In genomic region chr17:81832608-81833159, GRCh38 we compare ENCODE assay signal across 8 cellular contexts. TPM values are rescaled to one million over a fixed set of nuclear protein-coding genes. Genes with fewer than 3 reads are reported as not detected.
DNase-seq lines count a peak whose midpoint lies in the region; ATAC-seq, FAIRE-seq and TF ChIP-seq lines count a peak whose summit lies in the region.

No MANE protein-coding gene starts in this region.

- in situ Hi-C loops in Panc1 (cut with HindIII; ENCODE audit: low pct_unique_long_range_greater_than_20kb, low sequenced_read_pairs): no loop called here
- in situ Hi-C loops in K562 (cut with MboI): no loop called here

- no peaks in the 10 kb centered on the region for H4K20me1 ChIP-seq in K562 (replicated peaks; ENCODE audit: control insufficient read depth, insufficient read depth, low read length)

- CTCF ChIA-PET in Panc1 (lab: Charles Lee): no interaction called here
- CTCF ChIA-PET in K562 (lab: Yijun Ruan, JAX; ENCODE audit: low intra/inter-chr PET ratio): no interaction called here

- H3K9me1 ChIP-seq in K562 (ENCODE audit: control insufficient read depth, insufficient read depth, low read length): no peaks in the 10 kb centered on the region

- POLR2A ChIA-PET in Panc1 (lab: Charles Lee): interaction anchor here (0.9 kb wide), 1 partner anchor 98 kb away, joined by 3 read pairs; no protein-coding TSS in a partner anchor
- POLR2A ChIA-PET in K562 (lab: Yijun Ruan, JAX): interaction anchor here (0.6 to 3.6 kb wide), 9 partner anchors 9 to 130 kb away, joined by 3 to 25 read pairs (median 5); partner anchors contain the start of gene MRPL12

- TF ChIP-seq POLR2A in GM18505 (IDR thresholded peaks at IDR 0.05; ENCODE audit: borderline replicate concordance, extremely low read depth, insufficient read depth, insufficient read length) (no peak), K562 (conservative IDR thresholded peaks at IDR 0.05) (no peak; the same call in 1 of the 2 replicates)

- peak overlapping the region; percentile 86 for H3K27ac ChIP-seq in Panc1 (ENCODE audit: low read length)
- H3K27ac ChIP-seq in K562 (ENCODE audit: extremely low read depth, low read depth, low read length): peak overlapping the region; percentile 76

- H3K4me2 ChIP-seq in K562 (ENCODE audit: insufficient read depth, low read length): peak overlapping the region; percentile 89

- no peak for FAIRE-seq in K562 (lab: Jason Lieb, UNC)

- H3K4me1 ChIP-seq in Panc1 (ENCODE audit: control insufficient read depth, insufficient read depth, low read length) (peaks cover 18% of the 10 kb centered on the region), K562 (replicated peaks in 1 of 2; ENCODE audit: control insufficient read depth in 2 of 2, insufficient read depth in 2 of 2, low read length in 2 of 2) (peaks cover 25 to 63% of the 10 kb centered on the region in 2 experiments)

- TF ChIP-seq CTCF in Panc1 (IDR thresholded peaks at IDR 0.05): no peak
- no peak for TF ChIP-seq CTCF in K562 (IDR thresholded peaks at IDR 0.05 in 2 of 3, conservative IDR thresholded peaks at IDR 0.05 in 1 of 3; ENCODE audit: insufficient read depth in 2 of 3, low read depth in 1 of 3, low read length in 3 of 3)

- TF ChIP-seq EP300 in K562 (IDR thresholded peaks at IDR 0.05; ENCODE audit: low read length): no peak

- H3K27me3 ChIP-seq in Panc1 (ENCODE audit: control insufficient read depth, insufficient read depth, low read length) (no peaks in the 10 kb centered on the region), K562 (ENCODE audit: control insufficient read depth in 2 of 2, insufficient read depth in 2 of 2, low read length in 2 of 2) (no peaks in the 10 kb centered on the region)

- intact Hi-C loops in Panc1 (cut with micrococcal nuclease; ENCODE audit: unreplicated experiment): no loop called here
- intact Hi-C loops in K562 (cut with micrococcal nuclease): no loop called here

- BruUV-seq in Panc1 (replicated peaks; lab: Mats Ljungman, UMichigan): no TSS peak
- no TSS peak for BruUV-seq in K562 (replicated peaks; lab: Mats Ljungman, UMichigan)

- H3K36me3 ChIP-seq in Panc1 (ENCODE audit: control insufficient read depth, insufficient read depth, low read length): no peaks in the 10 kb centered on the region; the same call in 1 of the 2 replicates
- no peaks in the 10 kb centered on the region for H3K36me3 ChIP-seq in K562 (ENCODE audit: control insufficient read depth, insufficient read depth, low read length)

- peak overlapping the region; percentile 64 for H2AFZ ChIP-seq in K562 (ENCODE audit: low read depth, low read length)

- peak; percentile 23 for ATAC-seq in GM18505 (IDR thresholded peaks at IDR 0.05; ENCODE audit: unreplicated experiment)
- ATAC-seq in HG02610 (IDR thresholded peaks at IDR 0.05; ENCODE audit: unreplicated experiment): peak; percentile 10
- peak; percentile 47 for ATAC-seq in Panc1
- peak; percentile 77 for ATAC-seq in K562

- H3K4me3 ChIP-seq in Panc1 (ENCODE audit: low read depth in 2 of 2, low read length in 2 of 2): peak overlapping the region; percentile 77 to 84
- H3K4me3 ChIP-seq in K562: peak overlapping the region; percentile 52

- peaks cover 28% of the 10 kb centered on the region; the same call in 2 of the 3 replicates for H3K79me2 ChIP-seq in K562 (ENCODE audit: control insufficient read depth, insufficient read depth, low read length)

- no peak for DNase-seq in Panc1 (ENCODE audit: low read depth, low spot score)
- DNase-seq in K562 (ENCODE audit: extremely low read depth in 1 of 4, low spot score in 3 of 4): peak; percentile 43 to 60 (median 52)
- peak; percentile 3 for DNase-seq in kidney glomerular epithelial cell (lab: John Stamatoyannopoulos, UW)
- DNase-seq in stimulated activated CD4-positive, alpha-beta T cell treated with anti-CD3 and anti-CD28 coated beads, Interleukin-2, amount 100 ng/mL, for 24 hours: peak; percentile 60 to 62
- no peak for DNase-seq in NCI-H1694 (lab: John Stamatoyannopoulos, UW)
- DNase-seq in hippocampal formation (lab: John Stamatoyannopoulos, UW): no peak

- H3K9ac ChIP-seq in K562 (ENCODE audit: insufficient read depth in 1 of 2, low read depth in 2 of 2, low read length in 2 of 2): peak overlapping the region; percentile 75 to 96

- 2% methylated on average over 28 of the region's 65 CpGs for WGBS in K562 (ENCODE audit: insufficient coverage, low coverage, missing lambda C conversion rate)

- H3K9me3 ChIP-seq in Panc1 (ENCODE audit: control insufficient read depth, insufficient read depth, low read depth, low read length): no peaks in the 10 kb centered on the region
- H3K9me3 ChIP-seq in K562 (replicated peaks; ENCODE audit: control insufficient read depth, insufficient read depth, low read depth, low read length): no peaks in the 10 kb centered on the region

- TF ChIP-seq RAD21 in K562 (CRISPR knock-in tag; conservative IDR thresholded peaks at IDR 0.05 in 1 of 2, IDR thresholded peaks at IDR 0.05 in 1 of 2): no peak

RNA-seq across cellular contexts. Expression of gene MCRIP1, which starts 0.4 kb away (rescaled TPM):
- total RNA-seq in Panc1 (2021; ENCODE audit: unreplicated experiment) (115 TPM), K562 (2014; rRNA removed) (35.8 and 45.4 TPM in 2 replicates), K562 (2014; rRNA removed; fragmentation: Illumina TruSeq; extraction: Trizol) (1.5 and 1.7 TPM in 2 replicates), K562 (2015; rRNA removed; fragmentation: Illumina TruSeq; extraction: Trizol) (21.5 and 25.4 TPM in 2 replicates), K562 (2021) (32.8 and 36.0 TPM in 2 replicates)
- polyA plus RNA-seq in Panc1 (2012; ENCODE audit: insufficient read length): 128 TPM
- 12.2 and 29.2 TPM in 2 replicates for total RNA-seq in K562 (2011; cell fraction: chromatin; rRNA removed; ENCODE audit: low replicate concordance)
- total RNA-seq in K562 (2011; cell fraction: nucleolus; rRNA removed): 23.2 and 24.1 TPM in 2 replicates
- total RNA-seq in K562 (2011; cell fraction: nucleoplasm; rRNA removed): 15.3 and 17.0 TPM in 2 replicates
- polyA plus RNA-seq in K562 (2011; rRNA removed) (9.7 and 14.8 TPM in 2 replicates), K562 (2014; fragmentation: Illumina TruSeq; extraction: Trizol) (6.6 and 24.6 TPM in 2 replicates), K562 (2014; fragmentation: Nextera tagmentation; extraction: Ambion mirVana) (1 to 10 TPM in 1 of 2 experiments, under 1 TPM in 1; 0.39 to 1.4 TPM), K562 (2014; rRNA removed) (24.0 and 35.5 TPM in 2 replicates)
- 25.9 and 79.2 TPM in 2 replicates for polyA plus RNA-seq in K562 (2011; cell fraction: cytosol; rRNA removed)
- polyA plus RNA-seq in K562 (2011; cell fraction: nucleus; rRNA removed): 19.1 and 36.8 TPM in 2 replicates
- polyA plus RNA-seq in K562 (2012): 21.3 and 72.4 TPM in 2 replicates
- 2.3 and 3.0 TPM in 2 replicates for polyA minus RNA-seq in K562 (2011; rRNA and poly(A)+ RNA removed)
- polyA minus RNA-seq in K562 (2011; cell fraction: cytosol; rRNA and poly(A)+ RNA removed): 14.8 and 15.9 TPM in 2 replicates
- polyA minus RNA-seq in K562 (2011; cell fraction: nucleus; rRNA and poly(A)+ RNA removed): 3.0 and 4.7 TPM in 2 replicates

RNA-seq across cellular contexts. Expression of gene PPP1R27, which starts 2.2 kb away (rescaled TPM):
- total RNA-seq in Panc1 (2021; ENCODE audit: unreplicated experiment) (not detected), K562 (2014; rRNA removed) (6.2 and 6.9 TPM in 2 replicates), K562 (2014; rRNA removed; fragmentation: Illumina TruSeq; extraction: Trizol) (0.26 and 0.29 TPM in 2 replicates), K562 (2015; rRNA removed; fragmentation: Illumina TruSeq; extraction: Trizol) (0.47 and 0.68 TPM in 2 replicates), K562 (2021) (2.1 and 2.3 TPM in 2 replicates)
- polyA plus RNA-seq in Panc1 (2012; ENCODE audit: insufficient read length): 0.22 TPM
- 0.65 TPM in 1 of 2 replicates, not detected in the other for total RNA-seq in K562 (2011; cell fraction: chromatin; rRNA removed; ENCODE audit: low replicate concordance)
- total RNA-seq in K562 (2011; cell fraction: nucleolus; rRNA removed): 2.4 and 3.2 TPM in 2 replicates
- 0.81 and 0.99 TPM in 2 replicates for total RNA-seq in K562 (2011; cell fraction: nucleoplasm; rRNA removed)
- polyA plus RNA-seq in K562 (2011; rRNA removed) (1.2 and 1.5 TPM in 2 replicates), K562 (2014; fragmentation: Illumina TruSeq; extraction: Trizol) (0.95 and 2.1 TPM in 2 replicates), K562 (2014; fragmentation: Nextera tagmentation; extraction: Ambion mirVana) (not detected), K562 (2014; rRNA removed) (4.2 and 5.2 TPM in 2 replicates)
- polyA plus RNA-seq in K562 (2011; cell fraction: cytosol; rRNA removed): 1.9 and 10.6 TPM in 2 replicates
- polyA plus RNA-seq in K562 (2011; cell fraction: nucleus; rRNA removed): 0.65 and 2.8 TPM in 2 replicates
- 0.32 and 2.5 TPM in 2 replicates for polyA plus RNA-seq in K562 (2012)
- 1.6 TPM in 1 of 2 replicates, not detected in the other for polyA minus RNA-seq in K562 (2011; rRNA and poly(A)+ RNA removed)
- 2.7 TPM in 1 of 2 replicates, not detected in the other for polyA minus RNA-seq in K562 (2011; cell fraction: cytosol; rRNA and poly(A)+ RNA removed)
- polyA minus RNA-seq in K562 (2011; cell fraction: nucleus; rRNA and poly(A)+ RNA removed): 0.40 TPM in 1 of 2 replicates, not detected in the other

RNA-seq across cellular contexts. Expression of gene P4HB, which starts 27.7 kb away (rescaled TPM):
- total RNA-seq in Panc1 (2021; ENCODE audit: unreplicated experiment) (759 TPM), K562 (2014; rRNA removed) (587 and 588 TPM in 2 replicates), K562 (2014; rRNA removed; fragmentation: Illumina TruSeq; extraction: Trizol) (296 and 325 TPM in 2 replicates), K562 (2015; rRNA removed; fragmentation: Illumina TruSeq; extraction: Trizol) (404 and 420 TPM in 2 replicates), K562 (2021) (437 and 446 TPM in 2 replicates)
- 1,541 TPM for polyA plus RNA-seq in Panc1 (2012; ENCODE audit: insufficient read length)
- total RNA-seq in K562 (2011; cell fraction: chromatin; rRNA removed; ENCODE audit: low replicate concordance): 722 and 1,069 TPM in 2 replicates
- total RNA-seq in K562 (2011; cell fraction: nucleolus; rRNA removed): 564 and 610 TPM in 2 replicates
- total RNA-seq in K562 (2011; cell fraction: nucleoplasm; rRNA removed): 598 and 659 TPM in 2 replicates
- polyA plus RNA-seq in K562 (2011; rRNA removed) (75.9 and 116 TPM in 2 replicates), K562 (2014; fragmentation: Illumina TruSeq; extraction: Trizol) (645 and 729 TPM in 2 replicates), K562 (2014; fragmentation: Nextera tagmentation; extraction: Ambion mirVana) (10 to 100 TPM in 1 of 2 experiments, 1 to 10 TPM in 1; 4.4 to 14.9 TPM), K562 (2014; rRNA removed) (181 and 191 TPM in 2 replicates)
- polyA plus RNA-seq in K562 (2011; cell fraction: cytosol; rRNA removed): 46.6 and 61.5 TPM in 2 replicates
- polyA plus RNA-seq in K562 (2011; cell fraction: nucleus; rRNA removed): 192 and 245 TPM in 2 replicates
- polyA plus RNA-seq in K562 (2012): 600 and 818 TPM in 2 replicates
- 66.8 and 103 TPM in 2 replicates for polyA minus RNA-seq in K562 (2011; rRNA and poly(A)+ RNA removed)
- 123 and 191 TPM in 2 replicates for polyA minus RNA-seq in K562 (2011; cell fraction: cytosol; rRNA and poly(A)+ RNA removed)
- 89.0 and 193 TPM in 2 replicates for polyA minus RNA-seq in K562 (2011; cell fraction: nucleus; rRNA and poly(A)+ RNA removed)

RNA-seq across cellular contexts. Expression of gene GCGR, which starts 28.7 kb away (rescaled TPM):
- total RNA-seq in Panc1 (2021; ENCODE audit: unreplicated experiment): 1.6 TPM
- 0.74 TPM for polyA plus RNA-seq in Panc1 (2012; ENCODE audit: insufficient read length)
- total RNA-seq in K562 (2011; cell fraction: chromatin; rRNA removed; ENCODE audit: low replicate concordance): not detected in 2 replicates
- total RNA-seq in K562 (2011; cell fraction: nucleolus; rRNA removed): not detected in 2 replicates
- total RNA-seq in K562 (2011; cell fraction: nucleoplasm; rRNA removed): not detected in 2 replicates
- not detected in 2 replicates for total RNA-seq in K562 (2014; rRNA removed)
- not detected in 2 replicates for total RNA-seq in K562 (2014; rRNA removed; fragmentation: Illumina TruSeq; extraction: Trizol)
- not detected in 2 replicates for total RNA-seq in K562 (2015; rRNA removed; fragmentation: Illumina TruSeq; extraction: Trizol)
- not detected in 2 replicates for total RNA-seq in K562 (2021)
- not detected in 2 replicates for polyA plus RNA-seq in K562 (2011; rRNA removed)
- not detected in 2 replicates for polyA plus RNA-seq in K562 (2011; cell fraction: cytosol; rRNA removed)
- not detected in 2 replicates for polyA plus RNA-seq in K562 (2011; cell fraction: nucleus; rRNA removed)
- not detected in 2 replicates for polyA plus RNA-seq in K562 (2012)
- not detected in 2 replicates for polyA plus RNA-seq in K562 (2014; fragmentation: Illumina TruSeq; extraction: Trizol)
- not detected for polyA plus RNA-seq in K562 (2014; fragmentation: Nextera tagmentation; extraction: Ambion mirVana)
- polyA plus RNA-seq in K562 (2014; rRNA removed): not detected in 2 replicates
- not detected in 2 replicates for polyA minus RNA-seq in K562 (2011; rRNA and poly(A)+ RNA removed)
- not detected in 2 replicates for polyA minus RNA-seq in K562 (2011; cell fraction: cytosol; rRNA and poly(A)+ RNA removed)
- not detected in 2 replicates for polyA minus RNA-seq in K562 (2011; cell fraction: nucleus; rRNA and poly(A)+ RNA removed)

RNA-seq across cellular contexts. Expression of gene ARHGDIA, which starts 38.5 kb away (rescaled TPM):
- total RNA-seq in Panc1 (2021; ENCODE audit: unreplicated experiment) (420 TPM), K562 (2014; rRNA removed) (110 and 146 TPM in 2 replicates), K562 (2014; rRNA removed; fragmentation: Illumina TruSeq; extraction: Trizol) (39.8 and 58.3 TPM in 2 replicates), K562 (2015; rRNA removed; fragmentation: Illumina TruSeq; extraction: Trizol) (105 and 107 TPM in 2 replicates), K562 (2021) (321 and 340 TPM in 2 replicates)
- polyA plus RNA-seq in Panc1 (2012; ENCODE audit: insufficient read length): 534 TPM
- total RNA-seq in K562 (2011; cell fraction: chromatin; rRNA removed; ENCODE audit: low replicate concordance): 54.5 and 180 TPM in 2 replicates
- 155 and 173 TPM in 2 replicates for total RNA-seq in K562 (2011; cell fraction: nucleolus; rRNA removed)
- 62.4 and 82.4 TPM in 2 replicates for total RNA-seq in K562 (2011; cell fraction: nucleoplasm; rRNA removed)
- polyA plus RNA-seq in K562 (2011; rRNA removed) (23.4 and 33.4 TPM in 2 replicates), K562 (2014; fragmentation: Illumina TruSeq; extraction: Trizol) (129 and 227 TPM in 2 replicates), K562 (2014; fragmentation: Nextera tagmentation; extraction: Ambion mirVana) (10 to 100 TPM in 1 of 2 experiments, 1 to 10 TPM in 1; 9.6 to 11.2 TPM), K562 (2014; rRNA removed) (97.6 and 114 TPM in 2 replicates)
- 25.4 and 72.4 TPM in 2 replicates for polyA plus RNA-seq in K562 (2011; cell fraction: cytosol; rRNA removed)
- polyA plus RNA-seq in K562 (2011; cell fraction: nucleus; rRNA removed): 85.3 and 131 TPM in 2 replicates
- 235 and 249 TPM in 2 replicates for polyA plus RNA-seq in K562 (2012)
- 8.6 and 11.9 TPM in 2 replicates for polyA minus RNA-seq in K562 (2011; rRNA and poly(A)+ RNA removed)
- 45.1 and 68.4 TPM in 2 replicates for polyA minus RNA-seq in K562 (2011; cell fraction: cytosol; rRNA and poly(A)+ RNA removed)
- polyA minus RNA-seq in K562 (2011; cell fraction: nucleus; rRNA and poly(A)+ RNA removed): 61.9 and 68.2 TPM in 2 replicates

Comparison
In these comparisons a context has a peak if more than half of its experiments do, and no peak if none do; other contexts are left out.
1. ATAC-seq: peak in every context shown above with its lines; median percentile 77 in K562; 47 in Panc1; 23 in GM18505; 10 in HG02610.
2. DNase-seq: peak in K562 (4 of 4), kidney glomerular epithelial cell (single experiment) and stimulated activated CD4-positive, alpha-beta T cell treated with anti-CD3 and anti-CD28 coated beads, Interleukin-2, amount 100 ng/mL, for 24 hours (2 of 2); none in Panc1 (single experiment), NCI-H1694 (single experiment) and hippocampal formation (0 of 2).